ENCODE assay signal across 11 cellular contexts in genomic region chr4:10105421-10105820, GRCh38. TPM values are rescaled to one million over a fixed set of nuclear protein-coding genes. Genes with fewer than 3 reads are reported as not detected.
DNase-seq lines count a peak whose midpoint lies in the region; ATAC-seq and TF ChIP-seq lines count a peak whose summit lies in the region.
"Had no signal": no experiment of that assay in that cellular context is flagged by ENCODE, and none has a peak within 500 bp of the region (broad histone marks: within the 10 kb centered on the region; RNA-seq: fewer than 3 reads in every experiment).

No MANE protein-coding gene starts in this region.

- peaks cover 8 to 80% (median 66%) of the 10 kb centered on the region in 5 donors for H3K4me1 ChIP-seq in subcutaneous abdominal adipose tissue (ENCODE audit: control insufficient read depth in 5 of 5, insufficient read depth in 5 of 5, low read length in 5 of 5)
- no peaks in the 10 kb centered on the region for H3K4me1 ChIP-seq in A673 (ENCODE audit: insufficient read depth, low read length, poor library complexity, severe bottlenecking)

- H3K27ac ChIP-seq in layer of hippocampus (ENCODE audit: low read depth, low read length) = peak overlapping the region; percentile 63
- peak overlapping the region; percentile 65 for H3K27ac ChIP-seq in subcutaneous abdominal adipose tissue (ENCODE audit: low read depth, low read length)
- H3K27ac ChIP-seq in A673 (ENCODE audit: low read depth, low read length, poor library complexity, severe bottlenecking) = no peak overlapping the region

- POLR2A ChIA-PET in A673 (lab: Charles Lee; ENCODE audit: low non-redundant PET) = interaction anchor here (0.9 kb wide), 1 partner anchor 12 kb away, joined by 4 read pairs; no protein-coding TSS in a partner anchor

- H3K4me1 Mint-ChIP-seq in activated CD4-positive, alpha-beta T cell treated with anti-CD3 and anti-CD28 coated beads, Interleukin-2, amount 10 ng/mL, durations not matched to agents 24 days and 14 days = peaks cover 94% of the 10 kb centered on the region
- peaks cover 95% of the 10 kb centered on the region for H3K4me1 Mint-ChIP-seq in activated naive CD8-positive, alpha-beta T cell treated with anti-CD3 and anti-CD28 coated beads for 36 hours

- no peak overlapping the region for H3K9ac ChIP-seq in subcutaneous abdominal adipose tissue (ENCODE audit: low read length in 5 of 5)

- no peak for DNase-seq in activated CD4-positive, alpha-beta T cell treated with anti-CD3 and anti-CD28 coated beads, Interleukin-2, amount 10 ng/mL, durations not matched to agents 24 days and 14 days
- DNase-seq in activated CD4-positive, alpha-beta T cell treated with anti-CD3 and anti-CD28 coated beads, Interleukin-2, amount 50 U/mL, for 4 hours = no peak
- no peak for DNase-seq in activated naive CD8-positive, alpha-beta T cell treated with anti-CD3 and anti-CD28 coated beads for 36 hours
- no peak for DNase-seq in A673 (ENCODE audit: low spot score)
- no peak for DNase-seq in NCI-H187 (lab: John Stamatoyannopoulos, UW)
- DNase-seq: adrenal gland, Karpas-422, NCI-H69 had no signal

- ATAC-seq in HG03280 (IDR thresholded peaks at IDR 0.05; ENCODE audit: unreplicated experiment) = no peak

- no peaks in the 10 kb centered on the region for H3K9me3 Mint-ChIP-seq in activated CD4-positive, alpha-beta T cell treated with anti-CD3 and anti-CD28 coated beads, Interleukin-2, amount 10 ng/mL, durations not matched to agents 24 days and 14 days
- H3K9me3 Mint-ChIP-seq in activated naive CD8-positive, alpha-beta T cell treated with anti-CD3 and anti-CD28 coated beads for 36 hours = no peaks in the 10 kb centered on the region

- BruUV-seq in A673 (replicated peaks; lab: Mats Ljungman, UMichigan) = no TSS peak

- H3K36me3 ChIP-seq in subcutaneous abdominal adipose tissue (ENCODE audit: control insufficient read depth in 5 of 5, insufficient read depth in 5 of 5, low read length in 5 of 5) = peaks cover 0 to 60% (median 40%) of the 10 kb centered on the region in 5 donors
- peaks cover 11% of the 10 kb centered on the region for H3K36me3 ChIP-seq in A673 (ENCODE audit: insufficient read depth, low read length, poor library complexity, severe bottlenecking)

- H3K36me3 Mint-ChIP-seq in activated CD4-positive, alpha-beta T cell treated with anti-CD3 and anti-CD28 coated beads, Interleukin-2, amount 10 ng/mL, durations not matched to agents 24 days and 14 days (ENCODE audit: low read depth) = peaks cover 85% of the 10 kb centered on the region
- H3K36me3 Mint-ChIP-seq in activated naive CD8-positive, alpha-beta T cell treated with anti-CD3 and anti-CD28 coated beads for 36 hours = peaks cover 70% of the 10 kb centered on the region

- H3K4me3 ChIP-seq in subcutaneous abdominal adipose tissue (ENCODE audit: low read depth in 1 of 5, low read length in 5 of 5) = no peak overlapping the region
- H3K4me3 ChIP-seq in A673 (ENCODE audit: low read depth, low read length, poor library complexity, severe bottlenecking) = no peak overlapping the region
- H3K4me3 ChIP-seq: adrenal gland had no signal

- no peak for TF ChIP-seq CTCF in A673 (conservative IDR thresholded peaks at IDR 0.05; ENCODE audit: low read depth, low read length)

- CTCF ChIA-PET in A673 (lab: Charles Lee) = no interaction called here

- H3K27me3 Mint-ChIP-seq in activated CD4-positive, alpha-beta T cell treated with anti-CD3 and anti-CD28 coated beads, Interleukin-2, amount 10 ng/mL, durations not matched to agents 24 days and 14 days = no peaks in the 10 kb centered on the region
- H3K27me3 Mint-ChIP-seq in activated naive CD8-positive, alpha-beta T cell treated with anti-CD3 and anti-CD28 coated beads for 36 hours = no peaks in the 10 kb centered on the region

- intact Hi-C loops in activated CD4-positive, alpha-beta T cell treated with anti-CD3 and anti-CD28 coated beads, Interleukin-2, amount 10 ng/mL, durations not matched to agents 24 days and 14 days (cut with micrococcal nuclease) = loop anchor here (10.0 kb wide), 1 partner anchor 549 kb away; no protein-coding TSS in a partner anchor
- intact Hi-C loops in A673 (cut with micrococcal nuclease; ENCODE audit: unreplicated experiment) = no loop called here

- H3K4me3 Mint-ChIP-seq in activated CD4-positive, alpha-beta T cell treated with anti-CD3 and anti-CD28 coated beads, Interleukin-2, amount 10 ng/mL, durations not matched to agents 24 days and 14 days = peak overlapping the region; percentile 39
- H3K4me3 Mint-ChIP-seq in activated naive CD8-positive, alpha-beta T cell treated with anti-CD3 and anti-CD28 coated beads for 36 hours = peak overlapping the region; percentile 65

- H3K9me3 ChIP-seq in subcutaneous abdominal adipose tissue (ENCODE audit: control insufficient read depth in 5 of 5, low read length in 5 of 5) (no peaks in the 10 kb centered on the region), A673 (ENCODE audit: low read depth, low read length, poor library complexity, severe bottlenecking) (no peaks in the 10 kb centered on the region)
- H3K9me3 ChIP-seq: adrenal gland had no signal

- H3K27me3 ChIP-seq in layer of hippocampus (ENCODE audit: control insufficient read depth, insufficient read depth, low read length) (no peaks in the 10 kb centered on the region), subcutaneous abdominal adipose tissue (ENCODE audit: control insufficient read depth in 5 of 5, insufficient read depth in 4 of 5, low read length in 5 of 5) (no peaks in the 10 kb centered on the region), A673 (replicated peaks; ENCODE audit: insufficient read depth, low read depth, low read length, poor library complexity) (no peaks in the 10 kb centered on the region)
- H3K27me3 ChIP-seq: adrenal gland had no signal

- H3K27ac Mint-ChIP-seq in activated CD4-positive, alpha-beta T cell treated with anti-CD3 and anti-CD28 coated beads, Interleukin-2, amount 10 ng/mL, durations not matched to agents 24 days and 14 days = peak overlapping the region; percentile 76
- peak overlapping the region; percentile 84 for H3K27ac Mint-ChIP-seq in activated naive CD8-positive, alpha-beta T cell treated with anti-CD3 and anti-CD28 coated beads for 36 hours

RNA-seq across cellular contexts. Expression of gene WDR1, which starts 11.2 kb away (rescaled TPM):
- 369 and 376 TPM in 2 replicates for total RNA-seq in activated CD4-positive, alpha-beta T cell treated with anti-CD3 and anti-CD28 coated beads, Interleukin-2, amount 10 ng/mL, durations not matched to agents 24 days and 14 days
- 100 to 1,000 TPM; 372 to 385 TPM for total RNA-seq in activated naive CD8-positive, alpha-beta T cell treated with anti-CD3 and anti-CD28 coated beads for 36 hours
- total RNA-seq in A673 (2021) = 196 and 227 TPM in 2 replicates
